Comparison of ENCODE assay signal across 15 cellular contexts in genomic region chr3:9386501-9387321, GRCh38. TPM values are rescaled to one million over a fixed set of nuclear protein-coding genes. Genes with fewer than 3 reads are reported as not detected.
DNase-seq lines count a peak whose midpoint lies in the region; ATAC-seq and TF ChIP-seq lines count a peak whose summit lies in the region.
"Had no signal": no experiment of that assay in that cellular context is flagged by ENCODE, and none has a peak within 500 bp of the region (broad histone marks: within the 10 kb centered on the region; RNA-seq: fewer than 3 reads in every experiment).

No MANE protein-coding gene starts in this region.

- POLR2A ChIA-PET in activated CD8-positive, alpha-beta T cell treated with anti-CD3 and anti-CD28 coated beads, Interleukin-2, amount 10 ng/mL, durations not matched to agents 7 days and 5 days (lab: Charles Lee) = interaction anchor here (0.6 to 4.8 kb wide), 2 partner anchors 9 to 557 kb away, joined by 3 to 44 read pairs; partner anchors contain the start of gene SETD5

- WGBS in GM23248 (ENCODE audit: low coverage in 1 of 2, low lambda C conversion rate in 2 of 2, missing lambda C conversion rate in 2 of 2), 2 experiments = 11 to 13% methylated on average over 1 of the region's 1 CpG

- TF ChIP-seq CTCF in CD14-positive monocyte (IDR thresholded peaks at IDR 0.05) (no peak), mesothelial cell of epicardium (IDR thresholded peaks at IDR 0.05; ENCODE audit: unreplicated experiment) (no peak)

- H3K36me3 ChIP-seq in GM23248 (ENCODE audit: low read depth) = peaks cover 76% of the 10 kb centered on the region

- peak overlapping the region; percentile 38 for H3K27ac ChIP-seq in GM23248
- H3K27ac ChIP-seq: Peyer's patch, thoracic aorta had no signal

- DNase-seq in CD14-positive monocyte (ENCODE audit: low spot score) = no peak
- DNase-seq in GM23248 = no peak
- DNase-seq in activated CD8-positive, alpha-beta T cell treated with anti-CD3 and anti-CD28 coated beads, Interleukin-2, amount 10 ng/mL, durations not matched to agents 7 days and 5 days = no peak
- no peak for DNase-seq in mesothelial cell of epicardium (ENCODE audit: low spot score in 2 of 2, unreplicated experiment in 2 of 2)
- DNase-seq in nucleus accumbens (lab: John Stamatoyannopoulos, UW) = no peak
- DNase-seq in stimulated activated CD4-positive, alpha-beta T cell treated with anti-CD3 and anti-CD28 coated beads, Interleukin-4, amount 100 ng/mL, for 24 hours = no peak
- DNase-seq in stimulated activated CD8-positive, alpha-beta memory T cell treated with anti-CD3 and anti-CD28 coated beads, Interleukin-4, amount 100 ng/mL, for 48 hours = no peak
- DNase-seq: activated gamma-delta T cell, C1 segment of cervical spinal cord, caudate nucleus, MM.1S, NCI-H2081, NCI-H69, Peyer's patch had no signal

- H3K27me3 ChIP-seq in GM23248 (replicated peaks; ENCODE audit: insufficient read depth) = no peaks in the 10 kb centered on the region
- H3K27me3 ChIP-seq: Peyer's patch had no signal

- no peaks in the 10 kb centered on the region for H3K9me3 Mint-ChIP-seq in CD14-positive monocyte
- H3K9me3 Mint-ChIP-seq in activated CD8-positive, alpha-beta T cell treated with anti-CD3 and anti-CD28 coated beads, Interleukin-2, amount 10 ng/mL, durations not matched to agents 7 days and 5 days (ENCODE audit: insufficient read depth) = no peaks in the 10 kb centered on the region
- H3K9me3 Mint-ChIP-seq in mesothelial cell of epicardium = no peaks in the 10 kb centered on the region

- in situ Hi-C loops in GM23248 (cut with MboI) = no loop called here

- peaks cover 92% of the 10 kb centered on the region for H3F3A ChIP-seq in GM23248 (ENCODE audit: insufficient read depth)

- peaks cover 13% of the 10 kb centered on the region; the same call in 1 of the 2 replicates for H4K20me1 ChIP-seq in GM23248 (ENCODE audit: insufficient read depth)

- H3K9ac ChIP-seq in GM23248 = 0 out of 2 replicates have a peak overlapping the region, but pooled peaks have one; percentile 7

- H3K4me1 Mint-ChIP-seq in CD14-positive monocyte (peaks cover 18% of the 10 kb centered on the region), mesothelial cell of epicardium (no peaks in the 10 kb centered on the region)
- H3K4me1 Mint-ChIP-seq in activated CD8-positive, alpha-beta T cell treated with anti-CD3 and anti-CD28 coated beads, Interleukin-2, amount 10 ng/mL, durations not matched to agents 7 days and 5 days (ENCODE audit: low read depth) = peaks cover 28% of the 10 kb centered on the region

- peak overlapping the region in 4 of 7 donors; percentile 14 to 75 (median 34) for H3K27ac Mint-ChIP-seq in CD14-positive monocyte
- H3K27ac Mint-ChIP-seq in activated CD8-positive, alpha-beta T cell treated with anti-CD3 and anti-CD28 coated beads, Interleukin-2, amount 10 ng/mL, durations not matched to agents 7 days and 5 days = peak overlapping the region; percentile 53
- H3K27ac Mint-ChIP-seq in mesothelial cell of epicardium = peak overlapping the region; percentile 58

- CTCF ChIA-PET in activated CD8-positive, alpha-beta T cell treated with anti-CD3 and anti-CD28 coated beads, Interleukin-2, amount 10 ng/mL, durations not matched to agents 7 days and 5 days (lab: Charles Lee) = interaction anchor here (1.0 kb wide), 1 partner anchor 35 kb away, joined by 3 read pairs; no protein-coding TSS in a partner anchor

- no peak overlapping the region for H3K4me3 Mint-ChIP-seq in CD14-positive monocyte
- H3K4me3 Mint-ChIP-seq in activated CD8-positive, alpha-beta T cell treated with anti-CD3 and anti-CD28 coated beads, Interleukin-2, amount 10 ng/mL, durations not matched to agents 7 days and 5 days = no peak overlapping the region
- H3K4me3 Mint-ChIP-seq in mesothelial cell of epicardium = no peak overlapping the region

- peaks cover 21% of the 10 kb centered on the region for H3K4me1 ChIP-seq in GM23248 (ENCODE audit: insufficient read depth)

- no peak overlapping the region for H2AFZ ChIP-seq in GM23248

- H3K79me2 ChIP-seq in GM23248 (ENCODE audit: insufficient read depth) = peaks cover 57% of the 10 kb centered on the region

- H3K9me2 ChIP-seq in GM23248 (ENCODE audit: insufficient read depth) = no peaks in the 10 kb centered on the region

- intact Hi-C loops in CD14-positive monocyte (cut with micrococcal nuclease) = no loop called here

- no peaks in the 10 kb centered on the region for H3K9me3 ChIP-seq in GM23248 (ENCODE audit: low read depth)
- H3K9me3 ChIP-seq: Peyer's patch, thoracic aorta had no signal

- peaks cover 82 to 91% of the 10 kb centered on the region in 2 donors for H3K36me3 Mint-ChIP-seq in CD14-positive monocyte
- H3K36me3 Mint-ChIP-seq in activated CD8-positive, alpha-beta T cell treated with anti-CD3 and anti-CD28 coated beads, Interleukin-2, amount 10 ng/mL, durations not matched to agents 7 days and 5 days (ENCODE audit: low read depth) = peaks cover 86% of the 10 kb centered on the region
- peaks cover 45% of the 10 kb centered on the region for H3K36me3 Mint-ChIP-seq in mesothelial cell of epicardium

- no peak overlapping the region for H3K4me2 ChIP-seq in GM23248 (ENCODE audit: unreplicated experiment)

- H3K4me3 ChIP-seq in GM23248 = no peak overlapping the region
- H3K4me3 ChIP-seq: Peyer's patch, thoracic aorta had no signal

- no peak for ATAC-seq in activated CD8-positive, alpha-beta T cell treated with anti-CD3 and anti-CD28 coated beads, Interleukin-2, amount 10 ng/mL, durations not matched to agents 7 days and 5 days

- H3K27me3 Mint-ChIP-seq in CD14-positive monocyte (ENCODE audit: low read depth in 3 of 3) (no peaks in the 10 kb centered on the region), mesothelial cell of epicardium (ENCODE audit: low read depth) (no peaks in the 10 kb centered on the region)
- no peaks in the 10 kb centered on the region for H3K27me3 Mint-ChIP-seq in activated CD8-positive, alpha-beta T cell treated with anti-CD3 and anti-CD28 coated beads, Interleukin-2, amount 10 ng/mL, durations not matched to agents 7 days and 5 days (ENCODE audit: low read depth)

RNA-seq across cellular contexts. Expression of gene SETD5, which starts 10.7 kb away (rescaled TPM):
- 10 to 100 TPM in 1 of 2 donors, 1 to 10 TPM in 1; 4.1 to 13.7 TPM for polyA plus RNA-seq in CD14-positive monocyte
- total RNA-seq in GM23248 (2014; rRNA removed; shearing (Covaris generic)) = 45.0 and 62.0 TPM in 2 replicates
- 31.7 and 35.0 TPM in 2 replicates for polyA plus RNA-seq in GM23248 (2016; fragmentation: Nextera tagmentation; extraction: Ambion mirVana)
- total RNA-seq in activated CD8-positive, alpha-beta T cell treated with anti-CD3 and anti-CD28 coated beads, Interleukin-2, amount 10 ng/mL, durations not matched to agents 7 days and 5 days = 100 to 1,000 TPM; 122 to 126 TPM
- total RNA-seq in mesothelial cell of epicardium = 247 to 256 TPM (median 254 TPM) in 3 replicates

RNA-seq across cellular contexts. Expression of gene THUMPD3, which starts 23.9 kb away (rescaled TPM):
- 10 to 100 TPM; 11.5 to 13.1 TPM for polyA plus RNA-seq in CD14-positive monocyte
- total RNA-seq in GM23248 (2014; rRNA removed; shearing (Covaris generic)) = 38.9 and 41.7 TPM in 2 replicates
- 27.9 and 28.5 TPM in 2 replicates for polyA plus RNA-seq in GM23248 (2016; fragmentation: Nextera tagmentation; extraction: Ambion mirVana)
- 10 to 100 TPM; 45.8 to 55.1 TPM for total RNA-seq in activated CD8-positive, alpha-beta T cell treated with anti-CD3 and anti-CD28 coated beads, Interleukin-2, amount 10 ng/mL, durations not matched to agents 7 days and 5 days
- total RNA-seq in mesothelial cell of epicardium = 62.1 to 72.7 TPM (median 63.2 TPM) in 3 replicates
